2 cellular contexts compared by ENCODE assay signal in the genomic region with DNA sequence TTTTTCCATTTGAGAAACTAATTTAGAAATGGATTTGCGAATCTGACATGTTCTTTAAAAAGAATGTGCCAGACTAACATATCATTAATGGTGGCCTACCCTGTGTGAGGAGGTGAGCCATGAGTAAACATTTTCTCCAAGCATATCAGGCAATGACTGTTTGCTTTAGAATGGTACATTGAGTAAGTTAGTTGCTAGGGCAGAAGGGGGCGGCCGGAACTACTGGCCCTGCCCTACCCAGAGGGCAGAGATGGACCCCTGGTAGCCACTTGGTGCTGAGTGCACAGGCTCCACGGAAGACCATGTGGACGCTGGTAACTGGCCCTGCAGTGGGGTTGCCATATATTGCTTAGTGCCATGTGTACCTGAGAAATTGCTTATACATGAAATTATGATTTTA.
TF ChIP-seq lines count a peak whose summit lies in the region.

No MANE protein-coding gene starts in this region.

TF ChIP-seq in WTC11, 78 proteins besides CTCF, POLR2A, EP300 and RAD21 (continued from another document):
- TF ChIP-seq GTF2I (CRISPR knock-in tag; conservative IDR thresholded peaks at IDR 0.05) (no peak), NR3C1 (CRISPR knock-in tag; conservative IDR thresholded peaks at IDR 0.05; ENCODE audit: low read depth) (no peak), SMAD4 (CRISPR knock-in tag; IDR thresholded peaks at IDR 0.05) (no peak), ESRRA (CRISPR knock-in tag; IDR thresholded peaks at IDR 0.05; ENCODE audit: borderline replicate concordance) (no peak), RORB (CRISPR knock-in tag; IDR thresholded peaks at IDR 0.05) (no peak)

TF ChIP-seq in liver, 16 proteins besides CTCF, POLR2A, EP300 and RAD21:
- TF ChIP-seq, protein P1, sequence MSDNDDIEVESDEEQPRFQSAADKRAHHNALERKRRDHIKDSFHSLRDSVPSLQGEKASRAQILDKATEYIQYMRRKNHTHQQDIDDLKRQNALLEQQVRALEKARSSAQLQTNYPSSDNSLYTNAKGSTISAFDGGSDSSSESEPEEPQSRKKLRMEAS (IDR thresholded peaks at IDR 0.05) = no peak
- TF ChIP-seq SP1 (IDR thresholded peaks at IDR 0.05) (no peak), RXRA (IDR thresholded peaks at IDR 0.05) (no peak), NR2F2 (IDR thresholded peaks at IDR 0.05) (no peak), HNF4G (IDR thresholded peaks at IDR 0.05) (no peak), FOXA2 (IDR thresholded peaks at IDR 0.05) (no peak), HNF4A (conservative IDR thresholded peaks at IDR 0.05) (peak in 1 of 2 donors; percentile 14), YY1 (IDR thresholded peaks at IDR 0.05) (peak; percentile 85)
- TF ChIP-seq, protein P2, sequence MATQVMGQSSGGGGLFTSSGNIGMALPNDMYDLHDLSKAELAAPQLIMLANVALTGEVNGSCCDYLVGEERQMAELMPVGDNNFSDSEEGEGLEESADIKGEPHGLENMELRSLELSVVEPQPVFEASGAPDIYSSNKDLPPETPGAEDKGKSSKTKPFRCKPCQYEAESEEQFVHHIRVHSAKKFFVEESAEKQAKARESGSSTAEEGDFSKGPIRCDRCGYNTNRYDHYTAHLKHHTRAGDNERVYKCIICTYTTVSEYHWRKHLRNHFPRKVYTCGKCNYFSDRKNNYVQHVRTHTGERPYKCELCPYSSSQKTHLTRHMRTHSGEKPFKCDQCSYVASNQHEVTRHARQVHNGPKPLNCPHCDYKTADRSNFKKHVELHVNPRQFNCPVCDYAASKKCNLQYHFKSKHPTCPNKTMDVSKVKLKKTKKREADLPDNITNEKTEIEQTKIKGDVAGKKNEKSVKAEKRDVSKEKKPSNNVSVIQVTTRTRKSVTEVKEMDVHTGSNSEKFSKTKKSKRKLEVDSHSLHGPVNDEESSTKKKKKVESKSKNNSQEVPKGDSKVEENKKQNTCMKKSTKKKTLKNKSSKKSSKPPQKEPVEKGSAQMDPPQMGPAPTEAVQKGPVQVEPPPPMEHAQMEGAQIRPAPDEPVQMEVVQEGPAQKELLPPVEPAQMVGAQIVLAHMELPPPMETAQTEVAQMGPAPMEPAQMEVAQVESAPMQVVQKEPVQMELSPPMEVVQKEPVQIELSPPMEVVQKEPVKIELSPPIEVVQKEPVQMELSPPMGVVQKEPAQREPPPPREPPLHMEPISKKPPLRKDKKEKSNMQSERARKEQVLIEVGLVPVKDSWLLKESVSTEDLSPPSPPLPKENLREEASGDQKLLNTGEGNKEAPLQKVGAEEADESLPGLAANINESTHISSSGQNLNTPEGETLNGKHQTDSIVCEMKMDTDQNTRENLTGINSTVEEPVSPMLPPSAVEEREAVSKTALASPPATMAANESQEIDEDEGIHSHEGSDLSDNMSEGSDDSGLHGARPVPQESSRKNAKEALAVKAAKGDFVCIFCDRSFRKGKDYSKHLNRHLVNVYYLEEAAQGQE (IDR thresholded peaks at IDR 0.05) = no peak
